1 cellular context compared by ENCODE assay signal in the genomic region with DNA sequence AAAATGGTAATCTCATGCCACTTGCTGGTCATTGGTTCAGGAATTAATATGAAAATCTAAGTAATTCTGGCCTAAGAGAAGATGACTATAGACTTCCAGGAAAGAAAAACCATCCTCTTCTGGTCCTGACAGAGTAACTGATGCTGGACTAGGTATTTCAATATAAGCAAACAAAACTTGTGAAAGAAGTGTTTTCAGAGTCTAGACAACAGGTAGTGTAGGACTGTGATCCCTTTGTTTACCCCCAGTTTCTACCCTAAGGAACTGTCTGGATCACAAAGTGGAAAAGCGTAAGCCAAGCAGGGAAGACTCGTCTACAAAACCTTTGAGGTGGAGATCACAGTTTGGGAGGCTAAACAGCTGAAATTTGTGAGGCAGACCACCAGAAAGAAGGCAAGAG.
TF ChIP-seq lines count a peak whose summit lies in the region.

No MANE protein-coding gene starts in this region.

TF ChIP-seq in HepG2, 621 proteins besides CTCF, POLR2A, EP300 and RAD21 (continued from another document and continues in another):
- TF ChIP-seq, protein P1, sequence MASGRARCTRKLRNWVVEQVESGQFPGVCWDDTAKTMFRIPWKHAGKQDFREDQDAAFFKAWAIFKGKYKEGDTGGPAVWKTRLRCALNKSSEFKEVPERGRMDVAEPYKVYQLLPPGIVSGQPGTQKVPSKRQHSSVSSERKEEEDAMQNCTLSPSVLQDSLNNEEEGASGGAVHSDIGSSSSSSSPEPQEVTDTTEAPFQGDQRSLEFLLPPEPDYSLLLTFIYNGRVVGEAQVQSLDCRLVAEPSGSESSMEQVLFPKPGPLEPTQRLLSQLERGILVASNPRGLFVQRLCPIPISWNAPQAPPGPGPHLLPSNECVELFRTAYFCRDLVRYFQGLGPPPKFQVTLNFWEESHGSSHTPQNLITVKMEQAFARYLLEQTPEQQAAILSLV (CRISPR knock-in tag; IDR thresholded peaks at IDR 0.05; ENCODE audit: borderline replicate concordance) = no peak
- no peak for TF ChIP-seq POLR2AphosphoS2 (IDR thresholded peaks at IDR 0.05; ENCODE audit: low read depth, low read length)
- TF ChIP-seq ZBTB38 (CRISPR knock-in tag; IDR thresholded peaks at IDR 0.05) = no peak
- TF ChIP-seq XRCC5 (optimal IDR thresholded peaks at IDR 0.05; ENCODE audit: low read length) = no peak
- TF ChIP-seq, protein P2, sequence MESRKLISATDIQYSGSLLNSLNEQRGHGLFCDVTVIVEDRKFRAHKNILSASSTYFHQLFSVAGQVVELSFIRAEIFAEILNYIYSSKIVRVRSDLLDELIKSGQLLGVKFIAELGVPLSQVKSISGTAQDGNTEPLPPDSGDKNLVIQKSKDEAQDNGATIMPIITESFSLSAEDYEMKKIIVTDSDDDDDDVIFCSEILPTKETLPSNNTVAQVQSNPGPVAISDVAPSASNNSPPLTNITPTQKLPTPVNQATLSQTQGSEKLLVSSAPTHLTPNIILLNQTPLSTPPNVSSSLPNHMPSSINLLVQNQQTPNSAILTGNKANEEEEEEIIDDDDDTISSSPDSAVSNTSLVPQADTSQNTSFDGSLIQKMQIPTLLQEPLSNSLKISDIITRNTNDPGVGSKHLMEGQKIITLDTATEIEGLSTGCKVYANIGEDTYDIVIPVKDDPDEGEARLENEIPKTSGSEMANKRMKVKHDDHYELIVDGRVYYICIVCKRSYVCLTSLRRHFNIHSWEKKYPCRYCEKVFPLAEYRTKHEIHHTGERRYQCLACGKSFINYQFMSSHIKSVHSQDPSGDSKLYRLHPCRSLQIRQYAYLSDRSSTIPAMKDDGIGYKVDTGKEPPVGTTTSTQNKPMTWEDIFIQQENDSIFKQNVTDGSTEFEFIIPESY (CRISPR knock-in tag; IDR thresholded peaks at IDR 0.05) = no peak
- TF ChIP-seq ZNF607 (CRISPR knock-in tag; IDR thresholded peaks at IDR 0.05; ENCODE audit: borderline replicate concordance) = no peak
- TF ChIP-seq, protein P3, sequence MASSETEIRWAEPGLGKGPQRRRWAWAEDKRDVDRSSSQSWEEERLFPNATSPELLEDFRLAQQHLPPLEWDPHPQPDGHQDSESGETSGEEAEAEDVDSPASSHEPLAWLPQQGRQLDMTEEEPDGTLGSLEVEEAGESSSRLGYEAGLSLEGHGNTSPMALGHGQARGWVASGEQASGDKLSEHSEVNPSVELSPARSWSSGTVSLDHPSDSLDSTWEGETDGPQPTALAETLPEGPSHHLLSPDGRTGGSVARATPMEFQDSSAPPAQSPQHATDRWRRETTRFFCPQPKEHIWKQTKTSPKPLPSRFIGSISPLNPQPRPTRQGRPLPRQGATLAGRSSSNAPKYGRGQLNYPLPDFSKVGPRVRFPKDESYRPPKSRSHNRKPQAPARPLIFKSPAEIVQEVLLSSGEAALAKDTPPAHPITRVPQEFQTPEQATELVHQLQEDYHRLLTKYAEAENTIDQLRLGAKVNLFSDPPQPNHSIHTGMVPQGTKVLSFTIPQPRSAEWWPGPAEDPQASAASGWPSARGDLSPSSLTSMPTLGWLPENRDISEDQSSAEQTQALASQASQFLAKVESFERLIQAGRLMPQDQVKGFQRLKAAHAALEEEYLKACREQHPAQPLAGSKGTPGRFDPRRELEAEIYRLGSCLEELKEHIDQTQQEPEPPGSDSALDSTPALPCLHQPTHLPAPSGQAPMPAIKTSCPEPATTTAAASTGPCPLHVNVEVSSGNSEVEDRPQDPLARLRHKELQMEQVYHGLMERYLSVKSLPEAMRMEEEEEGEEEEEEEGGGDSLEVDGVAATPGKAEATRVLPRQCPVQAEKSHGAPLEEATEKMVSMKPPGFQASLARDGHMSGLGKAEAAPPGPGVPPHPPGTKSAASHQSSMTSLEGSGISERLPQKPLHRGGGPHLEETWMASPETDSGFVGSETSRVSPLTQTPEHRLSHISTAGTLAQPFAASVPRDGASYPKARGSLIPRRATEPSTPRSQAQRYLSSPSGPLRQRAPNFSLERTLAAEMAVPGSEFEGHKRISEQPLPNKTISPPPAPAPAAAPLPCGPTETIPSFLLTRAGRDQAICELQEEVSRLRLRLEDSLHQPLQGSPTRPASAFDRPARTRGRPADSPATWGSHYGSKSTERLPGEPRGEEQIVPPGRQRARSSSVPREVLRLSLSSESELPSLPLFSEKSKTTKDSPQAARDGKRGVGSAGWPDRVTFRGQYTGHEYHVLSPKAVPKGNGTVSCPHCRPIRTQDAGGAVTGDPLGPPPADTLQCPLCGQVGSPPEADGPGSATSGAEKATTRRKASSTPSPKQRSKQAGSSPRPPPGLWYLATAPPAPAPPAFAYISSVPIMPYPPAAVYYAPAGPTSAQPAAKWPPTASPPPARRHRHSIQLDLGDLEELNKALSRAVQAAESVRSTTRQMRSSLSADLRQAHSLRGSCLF (CRISPR knock-in tag; IDR thresholded peaks at IDR 0.05; ENCODE audit: borderline replicate concordance) = no peak
- TF ChIP-seq KAT2B (IDR thresholded peaks at IDR 0.05; ENCODE audit: borderline replicate concordance, low read depth, low read length) = no peak
- TF ChIP-seq, protein P4, sequence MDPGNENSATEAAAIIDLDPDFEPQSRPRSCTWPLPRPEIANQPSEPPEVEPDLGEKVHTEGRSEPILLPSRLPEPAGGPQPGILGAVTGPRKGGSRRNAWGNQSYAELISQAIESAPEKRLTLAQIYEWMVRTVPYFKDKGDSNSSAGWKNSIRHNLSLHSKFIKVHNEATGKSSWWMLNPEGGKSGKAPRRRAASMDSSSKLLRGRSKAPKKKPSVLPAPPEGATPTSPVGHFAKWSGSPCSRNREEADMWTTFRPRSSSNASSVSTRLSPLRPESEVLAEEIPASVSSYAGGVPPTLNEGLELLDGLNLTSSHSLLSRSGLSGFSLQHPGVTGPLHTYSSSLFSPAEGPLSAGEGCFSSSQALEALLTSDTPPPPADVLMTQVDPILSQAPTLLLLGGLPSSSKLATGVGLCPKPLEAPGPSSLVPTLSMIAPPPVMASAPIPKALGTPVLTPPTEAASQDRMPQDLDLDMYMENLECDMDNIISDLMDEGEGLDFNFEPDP (CRISPR knock-in tag; conservative IDR thresholded peaks at IDR 0.05) = no peak
- TF ChIP-seq ZBTB20 (CRISPR knock-in tag; IDR thresholded peaks at IDR 0.05; ENCODE audit: borderline replicate concordance, low read depth) = no peak
- no peak for TF ChIP-seq MIXL1 (CRISPR knock-in tag; IDR thresholded peaks at IDR 0.05)
- TF ChIP-seq FOXC1 (CRISPR knock-in tag; IDR thresholded peaks at IDR 0.05; ENCODE audit: borderline replicate concordance) = no peak
- no peak for TF ChIP-seq HDAC6 (IDR thresholded peaks at IDR 0.05; ENCODE audit: low read depth, low read length)
- peak; percentile 45 for TF ChIP-seq HNF4A (CRISPR knock-in tag; IDR thresholded peaks at IDR 0.05)
- TF ChIP-seq FOXA3 (CRISPR knock-in tag; IDR thresholded peaks at IDR 0.05) = peak; percentile 93
- TF ChIP-seq PPARG (CRISPR knock-in tag; conservative IDR thresholded peaks at IDR 0.05) = no peak
- TF ChIP-seq HHEX (CRISPR knock-in tag; IDR thresholded peaks at IDR 0.05) = no peak
- TF ChIP-seq ZNF10 (CRISPR knock-in tag; IDR thresholded peaks at IDR 0.05; ENCODE audit: borderline replicate concordance, low read depth) = no peak
- no peak for TF ChIP-seq PHF5A (CRISPR knock-in tag; IDR thresholded peaks at IDR 0.05; ENCODE audit: low read depth, unreplicated experiment)
- TF ChIP-seq, protein P5, sequence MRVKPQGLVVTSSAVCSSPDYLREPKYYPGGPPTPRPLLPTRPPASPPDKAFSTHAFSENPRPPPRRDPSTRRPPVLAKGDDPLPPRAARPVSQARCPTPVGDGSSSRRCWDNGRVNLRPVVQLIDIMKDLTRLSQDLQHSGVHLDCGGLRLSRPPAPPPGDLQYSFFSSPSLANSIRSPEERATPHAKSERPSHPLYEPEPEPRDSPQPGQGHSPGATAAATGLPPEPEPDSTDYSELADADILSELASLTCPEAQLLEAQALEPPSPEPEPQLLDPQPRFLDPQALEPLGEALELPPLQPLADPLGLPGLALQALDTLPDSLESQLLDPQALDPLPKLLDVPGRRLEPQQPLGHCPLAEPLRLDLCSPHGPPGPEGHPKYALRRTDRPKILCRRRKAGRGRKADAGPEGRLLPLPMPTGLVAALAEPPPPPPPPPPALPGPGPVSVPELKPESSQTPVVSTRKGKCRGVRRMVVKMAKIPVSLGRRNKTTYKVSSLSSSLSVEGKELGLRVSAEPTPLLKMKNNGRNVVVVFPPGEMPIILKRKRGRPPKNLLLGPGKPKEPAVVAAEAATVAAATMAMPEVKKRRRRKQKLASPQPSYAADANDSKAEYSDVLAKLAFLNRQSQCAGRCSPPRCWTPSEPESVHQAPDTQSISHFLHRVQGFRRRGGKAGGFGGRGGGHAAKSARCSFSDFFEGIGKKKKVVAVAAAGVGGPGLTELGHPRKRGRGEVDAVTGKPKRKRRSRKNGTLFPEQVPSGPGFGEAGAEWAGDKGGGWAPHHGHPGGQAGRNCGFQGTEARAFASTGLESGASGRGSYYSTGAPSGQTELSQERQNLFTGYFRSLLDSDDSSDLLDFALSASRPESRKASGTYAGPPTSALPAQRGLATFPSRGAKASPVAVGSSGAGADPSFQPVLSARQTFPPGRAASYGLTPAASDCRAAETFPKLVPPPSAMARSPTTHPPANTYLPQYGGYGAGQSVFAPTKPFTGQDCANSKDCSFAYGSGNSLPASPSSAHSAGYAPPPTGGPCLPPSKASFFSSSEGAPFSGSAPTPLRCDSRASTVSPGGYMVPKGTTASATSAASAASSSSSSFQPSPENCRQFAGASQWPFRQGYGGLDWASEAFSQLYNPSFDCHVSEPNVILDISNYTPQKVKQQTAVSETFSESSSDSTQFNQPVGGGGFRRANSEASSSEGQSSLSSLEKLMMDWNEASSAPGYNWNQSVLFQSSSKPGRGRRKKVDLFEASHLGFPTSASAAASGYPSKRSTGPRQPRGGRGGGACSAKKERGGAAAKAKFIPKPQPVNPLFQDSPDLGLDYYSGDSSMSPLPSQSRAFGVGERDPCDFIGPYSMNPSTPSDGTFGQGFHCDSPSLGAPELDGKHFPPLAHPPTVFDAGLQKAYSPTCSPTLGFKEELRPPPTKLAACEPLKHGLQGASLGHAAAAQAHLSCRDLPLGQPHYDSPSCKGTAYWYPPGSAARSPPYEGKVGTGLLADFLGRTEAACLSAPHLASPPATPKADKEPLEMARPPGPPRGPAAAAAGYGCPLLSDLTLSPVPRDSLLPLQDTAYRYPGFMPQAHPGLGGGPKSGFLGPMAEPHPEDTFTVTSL (CRISPR knock-in tag; IDR thresholded peaks at IDR 0.05; ENCODE audit: borderline replicate concordance) = peak; percentile 53; the same call in 1 of the 2 replicates
- no peak for TF ChIP-seq GFI1 (CRISPR knock-in tag; IDR thresholded peaks at IDR 0.05; ENCODE audit: borderline replicate concordance)
- TF ChIP-seq, protein P6, sequence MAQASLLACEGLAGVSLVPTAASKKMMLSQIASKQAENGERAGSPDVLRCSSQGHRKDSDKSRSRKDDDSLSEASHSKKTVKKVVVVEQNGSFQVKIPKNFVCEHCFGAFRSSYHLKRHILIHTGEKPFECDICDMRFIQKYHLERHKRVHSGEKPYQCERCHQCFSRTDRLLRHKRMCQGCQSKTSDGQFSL (CRISPR knock-in tag; IDR thresholded peaks at IDR 0.05) = no peak
- TF ChIP-seq ZKSCAN5 (CRISPR knock-in tag; IDR thresholded peaks at IDR 0.05) = no peak
- 0 out of 2 replicates have a peak, but pooled peaks have one; percentile 39 for TF ChIP-seq NCOR1 (IDR thresholded peaks at IDR 0.05; ENCODE audit: borderline replicate concordance, low read length)
- no peak for TF ChIP-seq HOXA3 (CRISPR knock-in tag; IDR thresholded peaks at IDR 0.05)
- TF ChIP-seq ZBTB1 (CRISPR knock-in tag; IDR thresholded peaks at IDR 0.05; ENCODE audit: borderline replicate concordance) = no peak
- TF ChIP-seq, protein P7, sequence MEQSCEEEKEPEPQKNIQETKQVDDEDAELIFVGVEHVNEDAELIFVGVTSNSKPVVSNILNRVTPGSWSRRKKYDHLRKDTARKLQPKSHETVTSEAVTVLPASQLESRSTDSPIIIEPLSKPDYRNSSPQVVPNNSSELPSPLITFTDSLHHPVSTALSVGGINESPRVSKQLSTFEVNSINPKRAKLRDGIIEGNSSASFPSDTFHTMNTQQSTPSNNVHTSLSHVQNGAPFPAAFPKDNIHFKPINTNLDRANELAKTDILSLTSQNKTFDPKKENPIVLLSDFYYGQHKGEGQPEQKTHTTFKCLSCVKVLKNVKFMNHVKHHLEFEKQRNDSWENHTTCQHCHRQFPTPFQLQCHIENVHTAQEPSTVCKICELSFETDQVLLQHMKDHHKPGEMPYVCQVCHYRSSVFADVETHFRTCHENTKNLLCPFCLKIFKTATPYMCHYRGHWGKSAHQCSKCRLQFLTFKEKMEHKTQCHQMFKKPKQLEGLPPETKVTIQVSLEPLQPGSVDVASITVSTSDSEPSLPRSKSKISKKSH (CRISPR knock-in tag; IDR thresholded peaks at IDR 0.05; ENCODE audit: borderline replicate concordance) = no peak
- no peak for TF ChIP-seq PRPF4 (IDR thresholded peaks at IDR 0.05; ENCODE audit: low read depth, low read length, poor library complexity, severe bottlenecking)
- TF ChIP-seq SRSF1 (optimal IDR thresholded peaks at IDR 0.05; ENCODE audit: low read depth, low read length) = no peak
- TF ChIP-seq ESRRA (CRISPR knock-in tag; IDR thresholded peaks at IDR 0.05; ENCODE audit: low read depth) = no peak
- TF ChIP-seq RFX1 (IDR thresholded peaks at IDR 0.05) = no peak
- no peak for TF ChIP-seq TMF1 (CRISPR knock-in tag; IDR thresholded peaks at IDR 0.05; ENCODE audit: low read depth)
- no peak for TF ChIP-seq NPAS2 (CRISPR knock-in tag; IDR thresholded peaks at IDR 0.05; ENCODE audit: borderline replicate concordance)
- peak; percentile 59; the same call in 1 of the 2 replicates for TF ChIP-seq ZNF816 (CRISPR knock-in tag; IDR thresholded peaks at IDR 0.05; ENCODE audit: borderline replicate concordance)
- TF ChIP-seq ZSCAN25 (CRISPR knock-in tag; IDR thresholded peaks at IDR 0.05) = no peak
- no peak for TF ChIP-seq SATB2 (CRISPR knock-in tag; IDR thresholded peaks at IDR 0.05)
- no peak for TF ChIP-seq ZNF451 (CRISPR knock-in tag; IDR thresholded peaks at IDR 0.05)
- no peak for TF ChIP-seq SRF (IDR thresholded peaks at IDR 0.05; ENCODE audit: low read depth, low read length)
- peak; percentile 48 for TF ChIP-seq HDAC2 (CRISPR knock-in tag; IDR thresholded peaks at IDR 0.05)
- TF ChIP-seq STAG1 (CRISPR knock-in tag; IDR thresholded peaks at IDR 0.05) = no peak
- TF ChIP-seq GABPA (IDR thresholded peaks at IDR 0.05; ENCODE audit: low read depth, low read length) = no peak
- no peak for TF ChIP-seq GABPA (CRISPR knock-in tag; IDR thresholded peaks at IDR 0.05; ENCODE audit: low read depth)
- no peak for TF ChIP-seq ZNF501 (CRISPR knock-in tag; IDR thresholded peaks at IDR 0.05)
- no peak for TF ChIP-seq MTF1 (CRISPR knock-in tag; IDR thresholded peaks at IDR 0.05)
- 0 out of 2 replicates have a peak, but pooled peaks have one; percentile 20 for TF ChIP-seq RXRB (CRISPR knock-in tag; IDR thresholded peaks at IDR 0.05; ENCODE audit: borderline replicate concordance)
- no peak for TF ChIP-seq KDM3A (CRISPR knock-in tag; IDR thresholded peaks at IDR 0.05; ENCODE audit: low read depth)
- TF ChIP-seq, protein P8, sequence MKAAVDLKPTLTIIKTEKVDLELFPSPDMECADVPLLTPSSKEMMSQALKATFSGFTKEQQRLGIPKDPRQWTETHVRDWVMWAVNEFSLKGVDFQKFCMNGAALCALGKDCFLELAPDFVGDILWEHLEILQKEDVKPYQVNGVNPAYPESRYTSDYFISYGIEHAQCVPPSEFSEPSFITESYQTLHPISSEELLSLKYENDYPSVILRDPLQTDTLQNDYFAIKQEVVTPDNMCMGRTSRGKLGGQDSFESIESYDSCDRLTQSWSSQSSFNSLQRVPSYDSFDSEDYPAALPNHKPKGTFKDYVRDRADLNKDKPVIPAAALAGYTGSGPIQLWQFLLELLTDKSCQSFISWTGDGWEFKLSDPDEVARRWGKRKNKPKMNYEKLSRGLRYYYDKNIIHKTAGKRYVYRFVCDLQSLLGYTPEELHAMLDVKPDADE (CRISPR knock-in tag; IDR thresholded peaks at IDR 0.05) = no peak
- no peak for TF ChIP-seq ZNF317 (CRISPR knock-in tag; IDR thresholded peaks at IDR 0.05)
